ENCODE assay signal across 10 cellular contexts in the genomic region with DNA sequence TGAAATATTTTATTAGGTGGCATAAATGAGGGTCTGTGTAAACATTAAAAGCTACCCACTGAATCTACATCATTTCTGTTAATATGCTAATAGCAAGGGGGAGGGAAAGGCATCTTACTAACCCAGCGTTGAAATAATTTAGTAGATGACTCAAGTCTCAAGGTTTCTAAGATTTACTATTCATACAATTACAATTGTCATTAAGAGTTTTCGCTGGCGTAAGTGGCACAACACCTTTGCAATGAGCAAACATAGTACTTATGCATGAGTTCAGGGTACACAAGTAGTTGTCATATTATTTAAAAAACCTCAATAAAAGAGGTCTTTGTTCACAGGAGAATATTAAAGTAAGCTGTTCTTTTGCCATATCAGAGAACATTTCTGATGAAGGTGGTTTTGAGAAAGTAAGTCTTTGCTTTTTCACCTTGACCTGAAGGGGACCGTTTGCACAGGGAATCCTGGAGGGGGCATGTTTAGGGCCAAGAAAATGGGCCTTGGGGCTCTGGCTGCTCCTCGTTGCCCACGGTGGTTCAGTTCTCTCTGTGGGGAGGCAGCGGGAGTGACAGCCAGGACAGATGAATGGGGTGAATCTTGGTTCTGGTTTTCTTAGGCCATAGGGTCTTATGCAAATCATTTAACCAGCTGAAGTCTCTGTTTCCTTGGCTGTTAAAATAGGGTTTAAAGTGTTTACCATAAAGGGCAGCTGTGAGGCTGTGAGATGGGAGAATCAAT. TPM values are rescaled to one million over a fixed set of nuclear protein-coding genes. Genes with fewer than 3 reads are reported as not detected.
A peak's percentile ranks its signal among the peaks of the same experiment; 100 is the strongest.
DNase-seq lines count a peak whose midpoint lies in the region; ATAC-seq and TF ChIP-seq lines count a peak whose summit lies in the region.
"Had no signal": no experiment of that assay in that cellular context is flagged by ENCODE, and none has a peak within 500 bp of the region (broad histone marks: within the 10 kb centered on the region; RNA-seq: fewer than 3 reads in every experiment).

No MANE protein-coding gene starts in this region.

- H3K27ac ChIP-seq in endodermal cell (ENCODE audit: low read depth, low read length) = no peak overlapping the region
- H3K27ac ChIP-seq: vagina had no signal

- H3K4me1 ChIP-seq in endodermal cell (ENCODE audit: control insufficient read depth, insufficient read depth, low read length) = peaks cover 11% of the 10 kb centered on the region
- H3K4me1 ChIP-seq: vagina had no signal

- H3K36me3 Mint-ChIP-seq in endodermal cell (ENCODE audit: low read depth) = no peaks in the 10 kb centered on the region

- no peaks in the 10 kb centered on the region for H3K36me3 ChIP-seq in endodermal cell (ENCODE audit: control insufficient read depth, insufficient read depth, low read length)
- H3K36me3 ChIP-seq: vagina had no signal

- H3K4me3 ChIP-seq in endodermal cell (ENCODE audit: low read length) = no peak overlapping the region
- H3K4me3 ChIP-seq: vagina had no signal

- H3K9ac ChIP-seq in endodermal cell (ENCODE audit: extremely low read depth, low read length, poor library complexity, severe bottlenecking) = no peak overlapping the region

- H3K4me1 Mint-ChIP-seq in endodermal cell = peaks cover 53% of the 10 kb centered on the region

- no peaks in the 10 kb centered on the region for H3K9me3 ChIP-seq in endodermal cell (ENCODE audit: control insufficient read depth, low read length)
- H3K9me3 ChIP-seq: vagina had no signal

- peak overlapping the region; percentile 45 for H3K27ac Mint-ChIP-seq in endodermal cell

- TF ChIP-seq CTCF in GM12873 (IDR thresholded peaks at IDR 0.05; ENCODE audit: insufficient read depth, low read depth, low read length, missing control alignments) = peak; percentile 17
- TF ChIP-seq CTCF in endodermal cell (conservative IDR thresholded peaks at IDR 0.05) = no peak

- DNase-seq in endodermal cell = no peak
- DNase-seq in Kasumi-1 (lab: John Stamatoyannopoulos, UW) = no peak
- no peak for DNase-seq in NOMO-1 (lab: John Stamatoyannopoulos, UW; ENCODE audit: unreplicated experiment in 2 of 2)
- no peak for DNase-seq in COR-L47 (lab: John Stamatoyannopoulos, UW)
- DNase-seq in NCI-H2029 (lab: John Stamatoyannopoulos, UW) = no peak

- no peak overlapping the region for H3K4me3 Mint-ChIP-seq in endodermal cell

- no peaks in the 10 kb centered on the region for H3K27me3 Mint-ChIP-seq in endodermal cell (ENCODE audit: insufficient read depth)

- no peaks in the 10 kb centered on the region for H3K27me3 ChIP-seq in endodermal cell (ENCODE audit: control insufficient read depth, insufficient read depth, low read length, poor library complexity, severe bottlenecking)
- H3K27me3 ChIP-seq: vagina had no signal

- 74 to 82% methylated on average over 2 to 7 of the region's 7 CpGs for WGBS in endodermal cell (ENCODE audit: insufficient coverage in 1 of 2, insufficient read length in 1 of 2), 2 experiments

- peak; percentile 43 for ATAC-seq in GM19455 (IDR thresholded peaks at IDR 0.05; ENCODE audit: unreplicated experiment)
- peak; percentile 22 for ATAC-seq in HG03521 (IDR thresholded peaks at IDR 0.05; ENCODE audit: unreplicated experiment)

- no peaks in the 10 kb centered on the region for H3K9me3 Mint-ChIP-seq in endodermal cell

RNA-seq across cellular contexts. Expression of a gene that starts 4.4 kb away (rescaled TPM):
- total RNA-seq in endodermal cell = 1 to 10 TPM; 2.9 to 9.4 TPM
- 0.36 TPM for polyA plus RNA-seq in endodermal cell (2013, experiment 1 of 2)
- 0.54 TPM for polyA plus RNA-seq in endodermal cell (2013, experiment 2 of 2)
- total RNA-seq: osteoblast had no signal
